ENCODE assay signal across 8 cellular contexts in genomic region chr10:102853944-102854694, GRCh38. TPM values are rescaled to one million over a fixed set of nuclear protein-coding genes. Genes with fewer than 3 reads are reported as not detected.
DNase-seq lines count a peak whose midpoint lies in the region; ATAC-seq, FAIRE-seq and TF ChIP-seq lines count a peak whose summit lies in the region.

TSS of gene BORCS7 (plus strand) at chr10:102854259. CDS start at chr10:102854287, 28 bp downstream.

- no peaks in the 10 kb centered on the region for H3K27me3 ChIP-seq in astrocyte (ENCODE audit: insufficient read depth, low read length)
- H3K27me3 ChIP-seq in rectal smooth muscle tissue (ENCODE audit: control insufficient read depth, insufficient read depth, low read length), result no peaks in the 10 kb centered on the region
- H3K27me3 ChIP-seq in aorta (ENCODE audit: control insufficient read depth in 1 of 2, insufficient read depth in 2 of 2, low read length in 1 of 2), result no peaks in the 10 kb centered on the region

- H3K27ac ChIP-seq in astrocyte (ENCODE audit: low read depth, low read length), result peak within 1 kb of the TSS; percentile 98
- H3K27ac ChIP-seq in rectal smooth muscle tissue (ENCODE audit: low read depth, low read length), result peak within 1 kb of the TSS; percentile 93
- H3K27ac ChIP-seq in aorta (ENCODE audit: low read depth in 1 of 2, low read length in 2 of 2), result peak within 1 kb of the TSS in 1 of 2 donors; percentile 37

- H3K9me3 Mint-ChIP-seq in astrocyte (ENCODE audit: unreplicated experiment), result no peaks in the 10 kb centered on the region

- H3K27me3 Mint-ChIP-seq in astrocyte (ENCODE audit: low read depth, unreplicated experiment), result no peaks in the 10 kb centered on the region

- H3K36me3 ChIP-seq in astrocyte (ENCODE audit: insufficient read depth, low read length) (no peaks in the 10 kb centered on the region), rectal smooth muscle tissue (ENCODE audit: control insufficient read depth, insufficient read depth, low read length) (no peaks in the 10 kb centered on the region), aorta (ENCODE audit: control insufficient read depth in 1 of 2, insufficient read depth in 2 of 2, low read length in 1 of 2) (no peaks in the 10 kb centered on the region)

- H3K27ac Mint-ChIP-seq in astrocyte (ENCODE audit: unreplicated experiment), result peak within 1 kb of the TSS; percentile 94

- intact Hi-C loops in T-helper 2 cell treated with Interferon-gamma antibody and Interleukin-4, amounts not matched to agents 100 ng/mL and 5 ng/mL, for 36 hours (cut with micrococcal nuclease), result loop anchor here (1.0 to 2.0 kb wide), 4 partner anchors 64 to 352 kb away; partner anchors contain the start of genes ACTR1A, CNNM2, NT5C2 and WBP1L
- intact Hi-C loops in aorta (cut with DNase I), result no loop called here

- H4K20me1 ChIP-seq in astrocyte (ENCODE audit: insufficient read depth, low read length), result peaks cover 7% of the 10 kb centered on the region

- peak within 1 kb of the TSS; percentile 79 for H3K4me2 ChIP-seq in astrocyte (ENCODE audit: low read length)

- H3K9ac ChIP-seq in astrocyte (ENCODE audit: low read length) (peak within 1 kb of the TSS; percentile 95), rectal smooth muscle tissue (ENCODE audit: low read length) (peak within 1 kb of the TSS; percentile 96)

- H3K36me3 Mint-ChIP-seq in astrocyte (ENCODE audit: low read depth, unreplicated experiment), result no peaks in the 10 kb centered on the region

- FAIRE-seq in astrocyte (lab: Jason Lieb, UNC), result peak; percentile 5

- WGBS in aorta, 2 donors, result 7% methylated on average over 41 of the region's 41 CpGs

- H3K4me1 Mint-ChIP-seq in astrocyte (ENCODE audit: low read depth, unreplicated experiment), result peaks cover 12% of the 10 kb centered on the region

- H3K79me2 ChIP-seq in astrocyte (ENCODE audit: insufficient read depth, low read length), result peaks cover 14% of the 10 kb centered on the region

- ATAC-seq in GM18499 (IDR thresholded peaks at IDR 0.05; ENCODE audit: insufficient read depth, unreplicated experiment) (peak; percentile 71), HG02943 (IDR thresholded peaks at IDR 0.05; ENCODE audit: low read depth, unreplicated experiment) (peak; percentile 98), aorta (ENCODE audit: low FRiP score) (peak; percentile 97)

- H3K4me1 ChIP-seq in astrocyte (ENCODE audit: insufficient read depth, low read length) (peaks cover 3% of the 10 kb centered on the region), rectal smooth muscle tissue (ENCODE audit: control insufficient read depth, insufficient read depth, low read length) (peaks cover 3% of the 10 kb centered on the region), aorta (ENCODE audit: control insufficient read depth in 1 of 2, insufficient read depth in 2 of 2, low read length in 2 of 2) (no peaks in the 10 kb centered on the region)

- peak within 1 kb of the TSS; percentile 99 for H2AFZ ChIP-seq in astrocyte (ENCODE audit: low read depth, low read length)

- H3K9me3 ChIP-seq in astrocyte (ENCODE audit: insufficient read depth, low read depth, low read length), result no peaks in the 10 kb centered on the region
- no peaks in the 10 kb centered on the region for H3K9me3 ChIP-seq in aorta (ENCODE audit: control insufficient read depth, low read length)

- DNase-seq in NCI-H187 treated with DMSO at 0.1 percent for 48 hours (lab: John Stamatoyannopoulos, UW) (peak; percentile 64), astrocyte (ENCODE audit: low read depth) (peak; percentile 97), hepatic stellate cell (ENCODE audit: low spot score) (peak; percentile 86), aorta (peak; percentile 93 to 95)

- H3K4me3 Mint-ChIP-seq in astrocyte (ENCODE audit: unreplicated experiment), result peak within 1 kb of the TSS; percentile 89

- H3K4me3 ChIP-seq in astrocyte (ENCODE audit: insufficient read depth, low read depth, low read length) (peak within 1 kb of the TSS; percentile 94), rectal smooth muscle tissue (ENCODE audit: low read length) (peak within 1 kb of the TSS; percentile 99), aorta (ENCODE audit: low read length in 2 of 2) (peak within 1 kb of the TSS; percentile 35 to 47)

- TF ChIP-seq CTCF in astrocyte (IDR thresholded peaks at IDR 0.05; ENCODE audit: insufficient read depth, low read depth, low read length), result no peak

RNA-seq across cellular contexts. Expression of gene BORCS7, which starts in this region (rescaled TPM):
- total RNA-seq in T-helper 2 cell treated with Interferon-gamma antibody and Interleukin-4, amounts not matched to agents 100 ng/mL and 5 ng/mL, for 36 hours, result 11.8 and 11.9 TPM in 2 replicates
- total RNA-seq in astrocyte, result 10.9 and 11.3 TPM in 2 replicates
- 10 to 100 TPM; 17.6 to 24.4 TPM for total RNA-seq in aorta
- polyA plus RNA-seq in aorta, result 10 to 100 TPM; 25.7 to 47.0 TPM

Comparison
In these comparisons a context has a peak if more than half of its experiments do, and no peak if none do; other contexts are left out.
1. H3K4me3 ChIP-seq: peak in every context shown above with its lines; median percentile 99 in rectal smooth muscle tissue; 94 in astrocyte; 41 in aorta.